Comparison of ENCODE assay signal across 9 cellular contexts in the genomic region with DNA sequence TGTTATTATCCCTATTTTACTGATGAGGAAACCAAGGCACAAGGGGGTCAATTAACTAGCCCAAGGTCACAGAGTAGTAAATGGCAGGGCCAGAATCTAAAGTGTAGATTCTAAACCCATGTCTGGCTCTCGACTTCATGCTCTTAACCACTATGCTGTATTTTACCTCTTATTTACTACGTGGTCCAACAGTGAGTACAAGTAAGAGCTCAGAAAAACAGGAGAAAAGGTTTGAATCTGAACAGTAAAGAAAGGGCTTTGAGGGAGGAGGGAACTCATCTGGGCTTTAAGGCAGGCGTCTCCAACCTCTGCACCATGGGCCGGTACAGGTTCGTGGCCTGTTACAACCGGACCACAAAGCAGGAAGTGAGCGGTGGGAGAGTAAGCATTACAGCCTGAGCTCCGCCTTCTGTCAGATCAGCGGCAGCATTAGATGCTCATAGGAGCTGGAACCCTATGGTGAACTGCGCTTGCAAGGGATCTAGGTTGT.
DNase-seq lines count a peak whose midpoint lies in the region; ATAC-seq and TF ChIP-seq lines count a peak whose summit lies in the region.
"Had no signal": no experiment of that assay in that cellular context is flagged by ENCODE, and none has a peak within 500 bp of the region (broad histone marks: within the 10 kb centered on the region; RNA-seq: fewer than 3 reads in every experiment).

No MANE protein-coding gene starts in this region.

- 0 out of 2 replicates have a peak overlapping the region, but pooled peaks have one; percentile 25 for H2AFZ ChIP-seq in OCI-LY1 (ENCODE audit: low read length)

- peaks cover 13% of the 10 kb centered on the region for H3K4me1 Mint-ChIP-seq in activated T-helper 17 cell treated with anti-CD3 and anti-CD28 coated beads, Interleukin-2, amount 50 U/mL, for 72 hours

- no peak overlapping the region for H3K4me3 ChIP-seq in BLaER1 treated with 17β-estradiol and CSF1 and Interleukin-3, amounts not matched to agents 10 nM and 100 nM
- peak overlapping the region; percentile 51 for H3K4me3 ChIP-seq in OCI-LY1 (ENCODE audit: low read depth, low read length, poor library complexity, severe bottlenecking)
- H3K4me3 ChIP-seq: pancreas had no signal

- H3K36me3 Mint-ChIP-seq in activated T-helper 17 cell treated with anti-CD3 and anti-CD28 coated beads, Interleukin-2, amount 50 U/mL, for 72 hours (ENCODE audit: low read depth): peaks cover 25% of the 10 kb centered on the region

- peak; percentile 90 for ATAC-seq in GM21619 (IDR thresholded peaks at IDR 0.05; ENCODE audit: unreplicated experiment)
- ATAC-seq in activated T-helper 17 cell treated with anti-CD3 and anti-CD28 coated beads, Interleukin-2, amount 50 U/mL, for 72 hours (replicated peaks): peak; percentile 100

- peak; percentile 58 for DNase-seq in stimulated activated CD4-positive, alpha-beta T cell treated with anti-CD3 and anti-CD28 coated beads, Interleukin-15, amount 100 ng/mL, for 24 hours
- DNase-seq in SKM-1 (lab: John Stamatoyannopoulos, UW; ENCODE audit: unreplicated experiment) (no peak), ACHN (no peak), SW480 (ENCODE audit: low spot score) (no peak)
- DNase-seq: pancreas had no signal

- peak overlapping the region; percentile 87 for H3K27ac Mint-ChIP-seq in activated T-helper 17 cell treated with anti-CD3 and anti-CD28 coated beads, Interleukin-2, amount 50 U/mL, for 72 hours

- H4K20me1 ChIP-seq in BLaER1 treated with 17β-estradiol and CSF1 and Interleukin-3, amounts not matched to agents 10 nM and 100 nM: peaks cover 13 to 89% (median 49%) of the 10 kb centered on the region in 11 experiments; a peak in 18 of 22 replicates
- no peaks in the 10 kb centered on the region for H4K20me1 ChIP-seq in OCI-LY1 (ENCODE audit: insufficient read depth, low read length)

- TF ChIP-seq CTCF in OCI-LY1 (IDR thresholded peaks at IDR 0.05; ENCODE audit: low read length): no peak

- peaks cover 25 to 55% (median 41%) of the 10 kb centered on the region in 11 experiments for H3K36me3 ChIP-seq in BLaER1 treated with 17β-estradiol and CSF1 and Interleukin-3, amounts not matched to agents 10 nM and 100 nM
- H3K36me3 ChIP-seq in OCI-LY1 (ENCODE audit: insufficient read depth, low read length): no peaks in the 10 kb centered on the region

- H3K9me3 Mint-ChIP-seq in activated T-helper 17 cell treated with anti-CD3 and anti-CD28 coated beads, Interleukin-2, amount 50 U/mL, for 72 hours: no peaks in the 10 kb centered on the region

- in situ Hi-C loops in ACHN (cut with HindIII; ENCODE audit: low pct_ligation_motif_present, low pct_unique_long_range_greater_than_20kb, low sequenced_read_pairs): no loop called here

- peak overlapping the region; percentile 4 to 49 (median 35); a peak in 21 of 22 replicates for H3K4me2 ChIP-seq in BLaER1 treated with 17β-estradiol and CSF1 and Interleukin-3, amounts not matched to agents 10 nM and 100 nM
- peak overlapping the region; percentile 81 for H3K4me2 ChIP-seq in OCI-LY1 (ENCODE audit: low read length)

- no peaks in the 10 kb centered on the region for H3K79me2 ChIP-seq in OCI-LY1 (ENCODE audit: insufficient read depth, low read length)

- peaks cover 10 to 33% (median 16%) of the 10 kb centered on the region in 10 experiments for H3K4me1 ChIP-seq in BLaER1 treated with 17β-estradiol and CSF1 and Interleukin-3, amounts not matched to agents 10 nM and 100 nM
- peaks cover 32% of the 10 kb centered on the region for H3K4me1 ChIP-seq in OCI-LY1 (ENCODE audit: insufficient read depth, low read length, severe bottlenecking)

- H3K27me3 Mint-ChIP-seq in activated T-helper 17 cell treated with anti-CD3 and anti-CD28 coated beads, Interleukin-2, amount 50 U/mL, for 72 hours: no peaks in the 10 kb centered on the region

- H3K27ac ChIP-seq in BLaER1 treated with 17β-estradiol and CSF1 and Interleukin-3, amounts not matched to agents 10 nM and 100 nM: no peak overlapping the region; a peak in 1 of 22 replicates
- H3K27ac ChIP-seq in OCI-LY1 (ENCODE audit: low read depth, low read length, poor library complexity, severe bottlenecking): peak overlapping the region; percentile 72
- H3K27ac ChIP-seq: pancreas had no signal

- peak overlapping the region; percentile 84 for H3K4me3 Mint-ChIP-seq in activated T-helper 17 cell treated with anti-CD3 and anti-CD28 coated beads, Interleukin-2, amount 50 U/mL, for 72 hours

- no peaks in the 10 kb centered on the region for H3K9me2 ChIP-seq in OCI-LY1 (ENCODE audit: low read depth, low read length)

- no peak overlapping the region for H3K9ac ChIP-seq in BLaER1 treated with 17β-estradiol and CSF1 and Interleukin-3, amounts not matched to agents 10 nM and 100 nM
- H3K9ac ChIP-seq in OCI-LY1 (ENCODE audit: low read length): peak overlapping the region; percentile 67

- H3K27me3 ChIP-seq in BLaER1 treated with 17β-estradiol and CSF1 and Interleukin-3, amounts not matched to agents 10 nM and 100 nM: no peaks in the 10 kb centered on the region
- no peaks in the 10 kb centered on the region for H3K27me3 ChIP-seq in OCI-LY1 (ENCODE audit: insufficient read depth, low read length)
- H3K27me3 ChIP-seq: pancreas had no signal

- H3K9me3 ChIP-seq in BLaER1 treated with 17β-estradiol and CSF1 and Interleukin-3, amounts not matched to agents 10 nM and 100 nM (replicated peaks in 1 of 11): no peaks in the 10 kb centered on the region
- no peaks in the 10 kb centered on the region for H3K9me3 ChIP-seq in OCI-LY1 (ENCODE audit: low read length)
- H3K9me3 ChIP-seq: pancreas had no signal

- H3F3A ChIP-seq in OCI-LY1 (ENCODE audit: insufficient read depth, low read length): no peaks in the 10 kb centered on the region
